ENCODE assay signal across 8 cellular contexts in the genomic region with DNA sequence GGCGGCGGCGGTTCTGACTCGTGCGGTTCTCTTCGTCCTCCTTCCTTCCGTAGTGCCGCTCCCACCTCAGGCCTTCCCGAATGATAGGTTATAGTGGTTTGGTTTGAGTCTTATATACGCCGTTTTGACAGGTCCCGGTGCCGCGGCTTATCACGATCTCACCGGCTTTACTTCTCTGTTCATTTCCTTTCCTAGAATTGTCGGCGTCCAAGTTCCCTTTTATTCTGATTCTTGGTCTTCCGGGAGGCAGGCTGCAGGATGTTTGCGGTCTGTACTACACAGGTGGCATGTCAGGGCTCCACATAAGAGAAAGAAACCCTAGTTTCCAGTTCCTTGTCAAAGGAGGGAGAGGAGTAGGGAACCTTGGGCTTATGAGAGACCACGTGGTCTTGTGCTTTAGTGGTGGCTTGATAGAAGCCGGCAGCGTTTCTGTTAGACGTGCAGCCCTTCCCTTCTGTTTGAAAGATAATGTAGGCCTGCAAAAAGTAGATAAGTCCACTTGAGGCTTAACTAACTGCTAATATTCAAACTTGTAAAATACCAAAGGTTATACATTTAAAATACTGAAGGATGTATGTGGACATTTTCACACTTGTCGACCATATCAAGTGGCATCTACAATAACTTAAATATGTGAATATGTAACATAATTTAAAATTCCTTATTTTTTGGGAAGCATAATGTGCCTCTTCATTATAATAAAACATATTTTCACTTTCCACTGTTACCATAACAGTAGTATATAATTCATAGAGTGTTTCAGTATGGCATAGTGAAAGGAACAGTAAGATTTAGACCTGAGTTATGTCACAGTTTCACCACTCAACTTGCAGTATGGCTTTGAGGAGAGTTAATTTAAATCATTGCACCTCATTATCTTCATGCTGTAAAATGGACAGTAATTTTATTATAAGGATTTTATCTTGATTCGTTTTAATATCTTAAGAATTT. TPM values are rescaled to one million over a fixed set of nuclear protein-coding genes. Genes with fewer than 3 reads are reported as not detected.
A peak's percentile ranks its signal among the peaks of the same experiment; 100 is the strongest.
DNase-seq lines count a peak whose midpoint lies in the region; ATAC-seq and TF ChIP-seq lines count a peak whose summit lies in the region.

No MANE protein-coding gene starts in this region.

- no peaks in the 10 kb centered on the region for H3K36me3 ChIP-seq in endodermal cell (ENCODE audit: control insufficient read depth, insufficient read depth, low read length)
- no peaks in the 10 kb centered on the region for H3K36me3 ChIP-seq in mesodermal cell (ENCODE audit: control insufficient read depth, insufficient read depth, low read length)

- H3K4me1 ChIP-seq in endodermal cell (ENCODE audit: control insufficient read depth, insufficient read depth, low read length) (no peaks in the 10 kb centered on the region), mesodermal cell (ENCODE audit: control insufficient read depth, insufficient read depth, low read length, poor library complexity, severe bottlenecking) (no peaks in the 10 kb centered on the region)

- no peaks in the 10 kb centered on the region for H3K27me3 ChIP-seq in endodermal cell (ENCODE audit: control insufficient read depth, insufficient read depth, low read length, poor library complexity, severe bottlenecking)

- CTCF ChIA-PET in activated CD8-positive, alpha-beta T cell treated with anti-CD3 and anti-CD28 coated beads for 36 hours (lab: Charles Lee), result no interaction called here

- H3K27ac ChIP-seq in endodermal cell (ENCODE audit: low read depth, low read length) (peak overlapping the region; percentile 67), mesodermal cell (ENCODE audit: low read depth, low read length, severe bottlenecking) (peak overlapping the region; percentile 84)

- 0 to 1% methylated on average over 8 to 24 of the region's 26 CpGs for WGBS in endodermal cell (ENCODE audit: insufficient coverage in 1 of 2, insufficient read length in 1 of 2), 2 experiments
- WGBS in mesodermal cell (ENCODE audit: insufficient coverage in 2 of 2), 2 experiments, result 0% methylated on average over 12 to 16 of the region's 26 CpGs

- ATAC-seq in HG02938 (IDR thresholded peaks at IDR 0.05; ENCODE audit: unreplicated experiment), result peak; percentile 39
- ATAC-seq in activated CD8-positive, alpha-beta T cell treated with anti-CD3 and anti-CD28 coated beads for 36 hours, result peak; percentile 31
- ATAC-seq in stimulated activated effector memory CD8-positive, alpha-beta T cell treated with anti-CD3 and anti-CD28 coated beads, Interleukin-12 subunit alpha, Interleukin-12 subunit beta, amount 100 ng/mL, for 72 hours, result peak; percentile 35

- H3K9me3 Mint-ChIP-seq in activated CD8-positive, alpha-beta T cell treated with anti-CD3 and anti-CD28 coated beads for 36 hours, result no peaks in the 10 kb centered on the region
- no peaks in the 10 kb centered on the region for H3K9me3 Mint-ChIP-seq in endodermal cell
- H3K9me3 Mint-ChIP-seq in stimulated activated effector memory CD8-positive, alpha-beta T cell treated with anti-CD3 and anti-CD28 coated beads, Interleukin-12 subunit alpha, Interleukin-12 subunit beta, amount 100 ng/mL, for 72 hours, result no peaks in the 10 kb centered on the region

- no peak for TF ChIP-seq CTCF in activated CD8-positive, alpha-beta T cell treated with anti-CD3 and anti-CD28 coated beads for 36 hours (IDR thresholded peaks at IDR 0.05)
- no peak for TF ChIP-seq CTCF in endodermal cell (conservative IDR thresholded peaks at IDR 0.05)

- intact Hi-C loops in activated CD8-positive, alpha-beta T cell treated with anti-CD3 and anti-CD28 coated beads for 36 hours (cut with micrococcal nuclease), result loop anchor here (2.0 to 10.0 kb wide), 3 partner anchors 14 to 342 kb away; no protein-coding TSS in a partner anchor

- peak overlapping the region; percentile 83 for H3K4me3 Mint-ChIP-seq in activated CD8-positive, alpha-beta T cell treated with anti-CD3 and anti-CD28 coated beads for 36 hours
- peak overlapping the region; percentile 98 for H3K4me3 Mint-ChIP-seq in endodermal cell
- peak overlapping the region; percentile 97 for H3K4me3 Mint-ChIP-seq in stimulated activated effector memory CD8-positive, alpha-beta T cell treated with anti-CD3 and anti-CD28 coated beads, Interleukin-12 subunit alpha, Interleukin-12 subunit beta, amount 100 ng/mL, for 72 hours

- peaks cover 27% of the 10 kb centered on the region for H3K36me3 Mint-ChIP-seq in activated CD8-positive, alpha-beta T cell treated with anti-CD3 and anti-CD28 coated beads for 36 hours (ENCODE audit: low read depth)
- no peaks in the 10 kb centered on the region for H3K36me3 Mint-ChIP-seq in endodermal cell (ENCODE audit: low read depth)
- peaks cover 49% of the 10 kb centered on the region for H3K36me3 Mint-ChIP-seq in stimulated activated effector memory CD8-positive, alpha-beta T cell treated with anti-CD3 and anti-CD28 coated beads, Interleukin-12 subunit alpha, Interleukin-12 subunit beta, amount 100 ng/mL, for 72 hours

- peak; percentile 44 for DNase-seq in activated CD4-positive, CD25-positive, alpha-beta regulatory T cell treated with anti-CD3 and anti-CD28 coated beads, Interleukin-2, amount 50 U/mL, for 16 hours (ENCODE audit: low read depth, low spot score)
- DNase-seq in activated CD4-positive, CD25-positive, alpha-beta regulatory T cell treated with anti-CD3 and anti-CD28 coated beads, Interleukin-2, amount 50 U/mL, for 72 hours, result no peak
- DNase-seq in NCI-H345 (lab: John Stamatoyannopoulos, UW) (peak; percentile 27), endodermal cell (no peak)
- DNase-seq in activated CD8-positive, alpha-beta T cell treated with anti-CD3 and anti-CD28 coated beads for 36 hours, result peak; percentile 80
- peak in 1 of 2 donors; percentile 78 for DNase-seq in stimulated activated effector memory CD8-positive, alpha-beta T cell treated with anti-CD3 and anti-CD28 coated beads, Interleukin-12 subunit alpha, Interleukin-12 subunit beta, amount 100 ng/mL, for 72 hours (ENCODE audit: low spot score in 2 of 2)

- POLR2A ChIA-PET in activated CD8-positive, alpha-beta T cell treated with anti-CD3 and anti-CD28 coated beads for 36 hours (lab: Charles Lee), result interaction anchor here (1.6 to 1.8 kb wide), 2 partner anchors 10 to 109 kb away, joined by 4 to 10 read pairs; no protein-coding TSS in a partner anchor

- peak overlapping the region; percentile 99 for H3K4me3 ChIP-seq in endodermal cell (ENCODE audit: low read length)
- H3K4me3 ChIP-seq in mesodermal cell (ENCODE audit: extremely low read depth, insufficient read depth, low read length, poor library complexity, severe bottlenecking), result peak overlapping the region; percentile 97

- peaks cover 60% of the 10 kb centered on the region for H3K4me1 Mint-ChIP-seq in activated CD8-positive, alpha-beta T cell treated with anti-CD3 and anti-CD28 coated beads for 36 hours (ENCODE audit: low read depth)
- no peaks in the 10 kb centered on the region for H3K4me1 Mint-ChIP-seq in endodermal cell
- H3K4me1 Mint-ChIP-seq in stimulated activated effector memory CD8-positive, alpha-beta T cell treated with anti-CD3 and anti-CD28 coated beads, Interleukin-12 subunit alpha, Interleukin-12 subunit beta, amount 100 ng/mL, for 72 hours, result peaks cover 47% of the 10 kb centered on the region

- peak overlapping the region; percentile 73 for H3K9ac ChIP-seq in endodermal cell (ENCODE audit: extremely low read depth, low read length, poor library complexity, severe bottlenecking)

- peak overlapping the region; percentile 96 for H3K27ac Mint-ChIP-seq in activated CD8-positive, alpha-beta T cell treated with anti-CD3 and anti-CD28 coated beads for 36 hours
- H3K27ac Mint-ChIP-seq in endodermal cell, result peak overlapping the region; percentile 97
- peak overlapping the region; percentile 100 for H3K27ac Mint-ChIP-seq in stimulated activated effector memory CD8-positive, alpha-beta T cell treated with anti-CD3 and anti-CD28 coated beads, Interleukin-12 subunit alpha, Interleukin-12 subunit beta, amount 100 ng/mL, for 72 hours

- no peaks in the 10 kb centered on the region for H3K9me3 ChIP-seq in endodermal cell (ENCODE audit: control insufficient read depth, low read length)
- no peaks in the 10 kb centered on the region for H3K9me3 ChIP-seq in mesodermal cell (ENCODE audit: control insufficient read depth, low read length)

- no peaks in the 10 kb centered on the region for H3K27me3 Mint-ChIP-seq in activated CD8-positive, alpha-beta T cell treated with anti-CD3 and anti-CD28 coated beads for 36 hours
- no peaks in the 10 kb centered on the region for H3K27me3 Mint-ChIP-seq in endodermal cell (ENCODE audit: insufficient read depth)

RNA-seq across cellular contexts. Expression of gene USP15, which starts 0.8 kb away (rescaled TPM):
- 100 to 1,000 TPM; 112 to 118 TPM for total RNA-seq in activated CD8-positive, alpha-beta T cell treated with anti-CD3 and anti-CD28 coated beads for 36 hours
- total RNA-seq in endodermal cell, result 10 to 100 TPM; 27.9 to 29.1 TPM
- polyA plus RNA-seq in endodermal cell (2013, experiment 1 of 2), result 31.3 TPM
- 29.7 TPM for polyA plus RNA-seq in endodermal cell (2013, experiment 2 of 2)
- 35.0 TPM for polyA plus RNA-seq in mesodermal cell (2013, experiment 1 of 2)
- polyA plus RNA-seq in mesodermal cell (2013, experiment 2 of 2), result 37.8 TPM

Comparison
In these comparisons a context has a peak if more than half of its experiments do, and no peak if none do; other contexts are left out.
1. DNase-seq: peak in activated CD4-positive, CD25-positive, alpha-beta regulatory T cell treated with anti-CD3 and anti-CD28 coated beads, Interleukin-2, amount 50 U/mL, for 16 hours (single experiment), NCI-H345 (single experiment) and activated CD8-positive, alpha-beta T cell treated with anti-CD3 and anti-CD28 coated beads for 36 hours (single experiment); none in activated CD4-positive, CD25-positive, alpha-beta regulatory T cell treated with anti-CD3 and anti-CD28 coated beads, Interleukin-2, amount 50 U/mL, for 72 hours (single experiment) and endodermal cell (single experiment).
2. Peak in every context shown above with its lines, with median percentiles within 50 percentile points of each other: ATAC-seq, H3K27ac Mint-ChIP-seq and H3K4me3 Mint-ChIP-seq.